Comparison of ENCODE assay signal across 8 cellular contexts in genomic region chr17:1643999-1644492, GRCh38. TPM values are rescaled to one million over a fixed set of nuclear protein-coding genes. Genes with fewer than 3 reads are reported as not detected.
DNase-seq lines count a peak whose midpoint lies in the region; ATAC-seq and TF ChIP-seq lines count a peak whose summit lies in the region.

No MANE protein-coding gene starts in this region.

- H3K4me2 ChIP-seq in mesenchymal stem cell (ENCODE audit: low read length, poor library complexity, severe bottlenecking) = peak overlapping the region; percentile 98

- in situ Hi-C loops in brain microvascular endothelial cell (cut with HindIII; ENCODE audit: low pct_ligation_motif_present, low sequenced_read_pairs) = no loop called here

- no peak overlapping the region for H2BK5ac ChIP-seq in mesenchymal stem cell (ENCODE audit: low read depth, low read length, poor library complexity, severe bottlenecking)

- H4K8ac ChIP-seq in mesenchymal stem cell (ENCODE audit: low read length) = peak overlapping the region; percentile 90

- H3K14ac ChIP-seq in mesenchymal stem cell (ENCODE audit: low read length in 2 of 2) = peak overlapping the region in 1 of 2 experiments; percentile 63

- H3K36me3 Mint-ChIP-seq in activated naive CD4-positive, alpha-beta T cell treated with anti-CD3 and anti-CD28 coated beads, Interleukin-2, amount 50 U/mL, for 24 hours = no peaks in the 10 kb centered on the region

- no peaks in the 10 kb centered on the region for H3K36me3 ChIP-seq in brain microvascular endothelial cell (replicated peaks)
- H3K36me3 ChIP-seq in mesenchymal stem cell (ENCODE audit: control insufficient read depth in 1 of 2, insufficient read depth in 2 of 2, low read depth in 1 of 2, low read length in 2 of 2) = peaks cover 6 to 9% of the 10 kb centered on the region in 2 experiments
- no peaks in the 10 kb centered on the region for H3K36me3 ChIP-seq in urinary bladder (ENCODE audit: insufficient read depth)

- ATAC-seq in foreskin keratinocyte (no peak), HG02870 (IDR thresholded peaks at IDR 0.05; ENCODE audit: unreplicated experiment) (no peak)

- H2BK15ac ChIP-seq in mesenchymal stem cell (ENCODE audit: low read depth, poor library complexity, severe bottlenecking) = peak overlapping the region; percentile 89

- peak overlapping the region; percentile 41 for H3K27ac Mint-ChIP-seq in activated naive CD4-positive, alpha-beta T cell treated with anti-CD3 and anti-CD28 coated beads, Interleukin-2, amount 50 U/mL, for 24 hours

- no peak for DNase-seq in activated naive CD4-positive, alpha-beta T cell treated with Interleukin-2 at 50 U/mL for 16 hours
- DNase-seq in brain microvascular endothelial cell (no peak), mesenchymal stem cell (no peak), foreskin keratinocyte (no peak), OCI-M2 (lab: John Stamatoyannopoulos, UW; ENCODE audit: unreplicated experiment) (no peak)

- peak overlapping the region in 1 of 2 experiments; percentile 5 for H3K4ac ChIP-seq in mesenchymal stem cell (ENCODE audit: low read depth in 1 of 2, low read length in 2 of 2)

- H3K4me3 Mint-ChIP-seq in activated naive CD4-positive, alpha-beta T cell treated with anti-CD3 and anti-CD28 coated beads, Interleukin-2, amount 50 U/mL, for 24 hours = peak overlapping the region; percentile 85

- peak overlapping the region in 1 of 2 experiments; percentile 16 for H2BK12ac ChIP-seq in mesenchymal stem cell (ENCODE audit: low read length in 2 of 2)

- H3K9me3 ChIP-seq in mesenchymal stem cell (ENCODE audit: control insufficient read depth, low read length) = no peaks in the 10 kb centered on the region

- 38% methylated on average over 13 of the region's 13 CpGs for WGBS in mesenchymal stem cell
- WGBS in urinary bladder = 49% methylated on average over 13 of the region's 13 CpGs

- peaks cover 44% of the 10 kb centered on the region for H3K4me1 ChIP-seq in mesenchymal stem cell (ENCODE audit: control insufficient read depth, insufficient read depth, low read depth, low read length)
- no peaks in the 10 kb centered on the region for H3K4me1 ChIP-seq in urinary bladder (ENCODE audit: insufficient read depth)
- peaks cover 4% of the 10 kb centered on the region for H3K4me1 ChIP-seq in foreskin keratinocyte

- no peaks in the 10 kb centered on the region for H3K27me3 Mint-ChIP-seq in activated naive CD4-positive, alpha-beta T cell treated with anti-CD3 and anti-CD28 coated beads, Interleukin-2, amount 50 U/mL, for 24 hours

- H3K79me1 ChIP-seq in mesenchymal stem cell (replicated peaks; ENCODE audit: low read length, poor library complexity, severe bottlenecking) = no peaks in the 10 kb centered on the region

- H3K18ac ChIP-seq in mesenchymal stem cell (ENCODE audit: low read depth in 1 of 2, low read length in 2 of 2) = peak overlapping the region; percentile 80 to 97

- H3K9ac ChIP-seq in mesenchymal stem cell (ENCODE audit: low read length) = no peak overlapping the region

- no peak overlapping the region for H3K23ac ChIP-seq in mesenchymal stem cell (ENCODE audit: low read length in 2 of 2)

- peak overlapping the region; percentile 74 for H2BK120ac ChIP-seq in mesenchymal stem cell (ENCODE audit: low read depth, low read length)

- H3K9me3 Mint-ChIP-seq in activated naive CD4-positive, alpha-beta T cell treated with anti-CD3 and anti-CD28 coated beads, Interleukin-2, amount 50 U/mL, for 24 hours = no peaks in the 10 kb centered on the region

- H2AK5ac ChIP-seq in mesenchymal stem cell (ENCODE audit: low read length, severe bottlenecking) = no peak overlapping the region

- peak overlapping the region; percentile 8 for H2AFZ ChIP-seq in mesenchymal stem cell (ENCODE audit: low read depth, low read length)

- H3K27ac ChIP-seq in brain microvascular endothelial cell (no peak overlapping the region), mesenchymal stem cell (ENCODE audit: low read length, poor library complexity, severe bottlenecking) (no peak overlapping the region), urinary bladder (ENCODE audit: low read depth) (no peak overlapping the region), foreskin keratinocyte (no peak overlapping the region)

- TF ChIP-seq CTCF in brain microvascular endothelial cell (IDR thresholded peaks at IDR 0.05; ENCODE audit: low read depth, low read length, missing control alignments) (no peak), foreskin keratinocyte (conservative IDR thresholded peaks at IDR 0.05) (no peak)

- peaks cover 27% of the 10 kb centered on the region for H3K4me1 Mint-ChIP-seq in activated naive CD4-positive, alpha-beta T cell treated with anti-CD3 and anti-CD28 coated beads, Interleukin-2, amount 50 U/mL, for 24 hours

- H3K4me3 ChIP-seq in brain microvascular endothelial cell (ENCODE audit: low read depth, low read length) (peak overlapping the region; percentile 35), mesenchymal stem cell (ENCODE audit: insufficient read depth in 1 of 2, low read depth in 1 of 2, low read length in 2 of 2) (peak overlapping the region in 1 of 2 experiments; percentile 60), urinary bladder (ENCODE audit: low read depth, low read length) (peak overlapping the region; percentile 41)

- H3K27me3 ChIP-seq in brain microvascular endothelial cell (replicated peaks) (no peaks in the 10 kb centered on the region), mesenchymal stem cell (ENCODE audit: control insufficient read depth in 1 of 2, insufficient read depth in 1 of 2, low read length in 2 of 2) (peaks cover 0 to 7% of the 10 kb centered on the region in 2 experiments), foreskin keratinocyte (peaks cover 2% of the 10 kb centered on the region)

- peak overlapping the region; percentile 34 for H4K91ac ChIP-seq in mesenchymal stem cell (ENCODE audit: low read length)

RNA-seq across cellular contexts. Expression of gene SCARF1, which starts 1.5 kb away (rescaled TPM):
- 3.0 TPM for polyA plus RNA-seq in mesenchymal stem cell (2013, experiment 1 of 2)
- polyA plus RNA-seq in mesenchymal stem cell (2013, experiment 2 of 2) = 3.3 TPM
- total RNA-seq in urinary bladder = 10.7 TPM
- polyA plus RNA-seq in urinary bladder = 9.3 TPM
- 0.10 TPM in 1 of 2 replicates, not detected in the other for total RNA-seq in foreskin keratinocyte
- 0.02 and 0.03 TPM in 2 replicates for polyA plus RNA-seq in foreskin keratinocyte

RNA-seq across cellular contexts. Expression of gene RILP, which starts 5.6 kb away (rescaled TPM):
- polyA plus RNA-seq in mesenchymal stem cell (2013, experiment 1 of 2) = 10.4 TPM
- 10.6 TPM for polyA plus RNA-seq in mesenchymal stem cell (2013, experiment 2 of 2)
- total RNA-seq in urinary bladder = 6.5 TPM
- 16.1 TPM for polyA plus RNA-seq in urinary bladder
- total RNA-seq in foreskin keratinocyte = 5.1 and 5.5 TPM in 2 replicates
- polyA plus RNA-seq in foreskin keratinocyte = 6.7 and 7.5 TPM in 2 replicates

RNA-seq across cellular contexts. Expression of gene SLC43A2, which starts 15.4 kb away (rescaled TPM):
- polyA plus RNA-seq in mesenchymal stem cell (2013, experiment 1 of 2) = 14.0 TPM
- polyA plus RNA-seq in mesenchymal stem cell (2013, experiment 2 of 2) = 13.3 TPM
- total RNA-seq in urinary bladder = 6.8 TPM
- polyA plus RNA-seq in urinary bladder = 19.6 TPM
- total RNA-seq in foreskin keratinocyte = 2.0 and 3.1 TPM in 2 replicates
- 1.9 and 2.3 TPM in 2 replicates for polyA plus RNA-seq in foreskin keratinocyte

RNA-seq across cellular contexts. Expression of gene PRPF8, which starts 40.6 kb away (rescaled TPM):
- 89.1 TPM for polyA plus RNA-seq in mesenchymal stem cell (2013, experiment 1 of 2)
- 80.8 TPM for polyA plus RNA-seq in mesenchymal stem cell (2013, experiment 2 of 2)
- 107 TPM for total RNA-seq in urinary bladder
- 125 TPM for polyA plus RNA-seq in urinary bladder
- 188 and 214 TPM in 2 replicates for total RNA-seq in foreskin keratinocyte
- polyA plus RNA-seq in foreskin keratinocyte = 213 and 239 TPM in 2 replicates

Comparison
In these comparisons a context has a peak if more than half of its experiments do, and no peak if none do; other contexts are left out.
1. RNA of gene SCARF1, which starts 1.5 kb away (total RNA-seq): 10.7 TPM in urinary bladder (single experiment); 0.10 TPM in foreskin keratinocyte; every median in the first group is over 10 times any median in the second.